Comparison of ENCODE assay signal across 18 cellular contexts in the genomic region with DNA sequence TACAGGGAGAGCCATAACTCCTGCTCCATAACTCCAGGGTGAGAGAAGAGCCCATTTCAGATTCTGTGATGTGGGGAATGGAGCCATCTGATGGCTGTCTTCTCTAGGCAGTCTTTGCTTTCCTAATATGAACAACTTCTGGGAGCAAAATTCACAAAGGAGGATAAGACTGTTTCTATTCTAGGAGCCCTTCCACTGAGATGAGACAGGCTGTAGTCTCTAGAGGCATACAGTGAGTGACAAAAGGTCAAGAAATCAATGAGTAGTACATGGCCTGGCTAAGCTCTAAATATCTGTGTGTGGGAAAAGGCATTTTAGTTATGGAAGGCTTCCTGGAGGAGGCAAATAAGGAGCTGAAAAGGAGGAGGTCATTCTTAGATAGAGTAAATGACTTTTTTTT.
"Had no signal": no experiment of that assay in that cellular context is flagged by ENCODE, and none has a peak within 500 bp of the region (broad histone marks: within the 10 kb centered on the region; RNA-seq: fewer than 3 reads in every experiment).

No MANE protein-coding gene starts in this region.

- H3K9me3 ChIP-seq: colonic mucosa, esophagus squamous epithelium, lower lobe of right lung, psoas muscle, sigmoid colon had no signal

- H3K27ac ChIP-seq: colonic mucosa, esophagus squamous epithelium, foreskin keratinocyte, hepatocyte, lower lobe of right lung, psoas muscle, sigmoid colon had no signal

- H3K4me3 Mint-ChIP-seq: naive B cell, nephron had no signal

- H3K4me2 ChIP-seq: hepatocyte had no signal

- H2AFZ ChIP-seq: hepatocyte had no signal

- H3K36me3 ChIP-seq: colonic mucosa, esophagus squamous epithelium, lower lobe of right lung, sigmoid colon had no signal

- H3K27ac Mint-ChIP-seq: nephron had no signal

- H3K4me1 Mint-ChIP-seq: naive B cell had no signal

- H3K36me3 Mint-ChIP-seq: naive B cell had no signal

- H3K4me3 ChIP-seq: colonic mucosa, esophagus squamous epithelium, hepatocyte, lower lobe of right lung, psoas muscle, sigmoid colon had no signal

- DNase-seq: colonic mucosa; dermis blood vessel endothelial cell; esophagus squamous epithelium; head of caudate nucleus; kidney; left colon; lower lobe of right lung; midbrain; naive B cell; psoas muscle; retina; sigmoid colon; small intestine; stimulated activated CD4-positive, alpha-beta T cell treated with anti-CD3 and anti-CD28 coated beads, Interleukin-12 subunit alpha, Interleukin-12 subunit beta, amount 100 ng/mL, for 4 hours; stimulated activated naive CD4-positive, alpha-beta T cell treated with Interleukin-2 at 50 U/mL for 16 hours had no signal

- H3K4me1 ChIP-seq: colonic mucosa, esophagus squamous epithelium, lower lobe of right lung, psoas muscle, sigmoid colon had no signal

- H3K9me3 Mint-ChIP-seq: naive B cell, nephron had no signal

- ATAC-seq: left colon, lower lobe of right lung, psoas muscle had no signal

- H3K79me2 ChIP-seq: hepatocyte had no signal

- H3K27me3 ChIP-seq: colonic mucosa, foreskin keratinocyte had no signal
